In the genomic region with DNA sequence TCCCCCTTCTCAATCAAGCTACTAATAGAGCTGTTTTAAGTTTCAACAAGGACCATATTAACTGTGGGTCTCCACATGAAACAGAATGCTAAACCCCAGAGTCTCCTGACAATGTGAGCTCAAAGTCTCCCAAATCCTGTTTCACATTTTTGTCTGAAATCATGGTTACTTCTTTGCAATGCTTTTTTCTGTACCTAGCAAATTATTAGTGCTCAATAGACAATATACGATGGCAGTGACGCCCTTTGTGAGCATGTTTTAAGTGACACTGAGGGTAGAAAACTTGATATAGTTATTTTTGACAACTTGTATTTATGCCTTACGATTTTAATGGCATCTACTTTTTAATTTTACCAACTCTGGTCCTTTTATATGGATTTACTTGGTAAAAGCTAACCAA, we compare ENCODE assay signal across 20 cellular contexts.
DNase-seq lines count a peak whose midpoint lies in the region; ATAC-seq, FAIRE-seq and TF ChIP-seq lines count a peak whose summit lies in the region.
"Had no signal": no experiment of that assay in that cellular context is flagged by ENCODE, and none has a peak within 500 bp of the region (broad histone marks: within the 10 kb centered on the region; RNA-seq: fewer than 3 reads in every experiment).

No MANE protein-coding gene starts in this region.

- no peak overlapping the region for H3K4me3 Mint-ChIP-seq in neural progenitor cell
- no peak overlapping the region for H3K4me3 Mint-ChIP-seq in activated CD4-positive, alpha-beta T cell treated with anti-CD3 and anti-CD28 coated beads, Interleukin-2, amount 10 ng/mL, durations not matched to agents 24 days and 14 days
- H3K4me3 Mint-ChIP-seq: CD4-positive, alpha-beta memory T cell; GM23338; H9 had no signal

- POLR2A ChIA-PET in A673 (lab: Charles Lee; ENCODE audit: low non-redundant PET) = interaction anchor here (0.7 kb wide), 1 partner anchor 375 kb away, joined by 3 read pairs; no protein-coding TSS in a partner anchor
- POLR2A ChIA-PET in K562 (lab: Yijun Ruan, JAX) = interaction anchor here (0.7 kb wide), 1 partner anchor 20 kb away, joined by 3 read pairs; no protein-coding TSS in a partner anchor

- H3K27me3 Mint-ChIP-seq in neural progenitor cell (ENCODE audit: insufficient read depth, low read depth) = no peaks in the 10 kb centered on the region
- H3K27me3 Mint-ChIP-seq in activated CD4-positive, alpha-beta T cell treated with anti-CD3 and anti-CD28 coated beads, Interleukin-2, amount 10 ng/mL, durations not matched to agents 24 days and 14 days = no peaks in the 10 kb centered on the region
- H3K27me3 Mint-ChIP-seq: CD4-positive, alpha-beta memory T cell had no signal

- H3K9me3 Mint-ChIP-seq in neural progenitor cell = peaks cover 8% of the 10 kb centered on the region
- H3K9me3 Mint-ChIP-seq in activated CD4-positive, alpha-beta T cell treated with anti-CD3 and anti-CD28 coated beads, Interleukin-2, amount 10 ng/mL, durations not matched to agents 24 days and 14 days = no peaks in the 10 kb centered on the region
- H3K9me3 Mint-ChIP-seq: GM23338 had no signal

- H3F3A ChIP-seq in neural progenitor cell (ENCODE audit: low read depth) = peaks cover 19% of the 10 kb centered on the region

- H3K27ac ChIP-seq in A673 (ENCODE audit: low read depth, low read length, poor library complexity, severe bottlenecking) (peak overlapping the region; percentile 57), K562 (ENCODE audit: extremely low read depth, low read depth, low read length) (no peak overlapping the region), neural progenitor cell (peak overlapping the region; percentile 85)
- H3K27ac ChIP-seq: A549 had no signal

- H3K9me3 ChIP-seq in A673 (ENCODE audit: low read depth, low read length, poor library complexity, severe bottlenecking) (peaks cover 10% of the 10 kb centered on the region), K562 (replicated peaks; ENCODE audit: control insufficient read depth, insufficient read depth, low read depth, low read length) (no peaks in the 10 kb centered on the region), neural progenitor cell (ENCODE audit: low read depth) (no peaks in the 10 kb centered on the region)
- H3K9me3 ChIP-seq: A549 had no signal

- intact Hi-C loops in A673 (cut with micrococcal nuclease; ENCODE audit: unreplicated experiment) = no loop called here
- intact Hi-C loops in K562 (cut with micrococcal nuclease) = no loop called here
- intact Hi-C loops in activated CD4-positive, alpha-beta T cell treated with anti-CD3 and anti-CD28 coated beads, Interleukin-2, amount 10 ng/mL, durations not matched to agents 24 days and 14 days (cut with micrococcal nuclease) = no loop called here

- DNase-seq in A673 (ENCODE audit: low spot score) = no peak
- DNase-seq in K562 (ENCODE audit: extremely low read depth in 1 of 4, low spot score in 3 of 4) = no peak
- DNase-seq in neural progenitor cell (ENCODE audit: low spot score) = no peak
- no peak for DNase-seq in dedifferentiated amniotic fluid mesenchymal stem cell (ENCODE audit: extremely low spot score)
- no peak for DNase-seq in NCI-H526 treated with DMSO at 0.1 percent for 48 hours (lab: John Stamatoyannopoulos, UW)
- no peak for DNase-seq in activated CD4-positive, alpha-beta T cell treated with anti-CD3 and anti-CD28 coated beads, Interleukin-2, amount 10 ng/mL, durations not matched to agents 24 days and 14 days
- DNase-seq: 8988T; C1 segment of cervical spinal cord; Calu3; CD4-positive, alpha-beta memory T cell; COR-L47; DMS53; DMS79 treated with DMSO at 0.1 percent for 48 hours; GF-D8; H9 had no signal

- H3K36me3 Mint-ChIP-seq in neural progenitor cell = peaks cover 3% of the 10 kb centered on the region
- no peaks in the 10 kb centered on the region for H3K36me3 Mint-ChIP-seq in activated CD4-positive, alpha-beta T cell treated with anti-CD3 and anti-CD28 coated beads, Interleukin-2, amount 10 ng/mL, durations not matched to agents 24 days and 14 days (ENCODE audit: low read depth)
- H3K36me3 Mint-ChIP-seq: CD4-positive, alpha-beta memory T cell had no signal

- H2AFZ ChIP-seq in K562 (ENCODE audit: low read depth, low read length) = 0 out of 2 replicates have a peak overlapping the region, but pooled peaks have one; percentile 10
- peak overlapping the region; percentile 41 for H2AFZ ChIP-seq in neural progenitor cell (replicated peaks)
- H2AFZ ChIP-seq: GM23338 had no signal

- no peaks in the 10 kb centered on the region for H3K36me3 ChIP-seq in A673 (ENCODE audit: insufficient read depth, low read length, poor library complexity, severe bottlenecking)
- no peaks in the 10 kb centered on the region for H3K36me3 ChIP-seq in K562 (ENCODE audit: control insufficient read depth, insufficient read depth, low read length)
- no peaks in the 10 kb centered on the region for H3K36me3 ChIP-seq in neural progenitor cell

- H3K4me2 ChIP-seq in K562 (ENCODE audit: insufficient read depth, low read length) = no peak overlapping the region
- peak overlapping the region; percentile 61 for H3K4me2 ChIP-seq in neural progenitor cell
- H3K4me2 ChIP-seq: A549, GM23338 had no signal

- H3K27me3 ChIP-seq in A673 (replicated peaks; ENCODE audit: insufficient read depth, low read depth, low read length, poor library complexity) (no peaks in the 10 kb centered on the region), K562 (ENCODE audit: control insufficient read depth in 2 of 2, insufficient read depth in 2 of 2, low read length in 2 of 2) (no peaks in the 10 kb centered on the region), neural progenitor cell (no peaks in the 10 kb centered on the region)

- TF ChIP-seq RAD21 in K562 (CRISPR knock-in tag; conservative IDR thresholded peaks at IDR 0.05 in 1 of 2, IDR thresholded peaks at IDR 0.05 in 1 of 2) = no peak

- H3K4me1 ChIP-seq in A673 (ENCODE audit: insufficient read depth, low read length, poor library complexity, severe bottlenecking) = peaks cover 46% of the 10 kb centered on the region
- H3K4me1 ChIP-seq in K562 (replicated peaks in 1 of 2; ENCODE audit: control insufficient read depth in 2 of 2, insufficient read depth in 2 of 2, low read length in 2 of 2) = no peaks in the 10 kb centered on the region
- H3K4me1 ChIP-seq in neural progenitor cell = peaks cover 56% of the 10 kb centered on the region
- H3K4me1 ChIP-seq: A549 had no signal

- in situ Hi-C loops in K562 (cut with MboI) = no loop called here

- H3K4me1 Mint-ChIP-seq in neural progenitor cell = peaks cover 32% of the 10 kb centered on the region
- no peaks in the 10 kb centered on the region for H3K4me1 Mint-ChIP-seq in activated CD4-positive, alpha-beta T cell treated with anti-CD3 and anti-CD28 coated beads, Interleukin-2, amount 10 ng/mL, durations not matched to agents 24 days and 14 days
- H3K4me1 Mint-ChIP-seq: CD4-positive, alpha-beta memory T cell; GM23338 had no signal

- H4K20me1 ChIP-seq in K562 (replicated peaks; ENCODE audit: control insufficient read depth, insufficient read depth, low read length) = no peaks in the 10 kb centered on the region
- H4K20me1 ChIP-seq in neural progenitor cell (ENCODE audit: low read depth) = no peaks in the 10 kb centered on the region

- H3K9me1 ChIP-seq in K562 (ENCODE audit: control insufficient read depth, insufficient read depth, low read length) = no peaks in the 10 kb centered on the region

- H3K4me3 ChIP-seq in A673 (ENCODE audit: low read depth, low read length, poor library complexity, severe bottlenecking) = no peak overlapping the region
- H3K4me3 ChIP-seq in K562 = no peak overlapping the region
- no peak overlapping the region for H3K4me3 ChIP-seq in neural progenitor cell
- H3K4me3 ChIP-seq: A549, GM23338 had no signal

- TF ChIP-seq CTCF in A673 (conservative IDR thresholded peaks at IDR 0.05; ENCODE audit: low read depth, low read length) = no peak
- TF ChIP-seq CTCF in K562 (IDR thresholded peaks at IDR 0.05 in 2 of 3, conservative IDR thresholded peaks at IDR 0.05 in 1 of 3; ENCODE audit: insufficient read depth in 2 of 3, low read depth in 1 of 3, low read length in 3 of 3) = no peak
- TF ChIP-seq CTCF in neural progenitor cell (IDR thresholded peaks at IDR 0.05) = no peak

- ATAC-seq in K562 = no peak
- ATAC-seq: A549, GM23338, HCT116 had no signal

- no peaks in the 10 kb centered on the region for H3K79me2 ChIP-seq in K562 (ENCODE audit: control insufficient read depth, insufficient read depth, low read length)
- no peaks in the 10 kb centered on the region for H3K79me2 ChIP-seq in neural progenitor cell (ENCODE audit: low read depth)

- no peak for TF ChIP-seq EP300 in K562 (IDR thresholded peaks at IDR 0.05; ENCODE audit: low read length)

- no peak overlapping the region for H3K27ac Mint-ChIP-seq in neural progenitor cell
- no peak overlapping the region for H3K27ac Mint-ChIP-seq in activated CD4-positive, alpha-beta T cell treated with anti-CD3 and anti-CD28 coated beads, Interleukin-2, amount 10 ng/mL, durations not matched to agents 24 days and 14 days
- H3K27ac Mint-ChIP-seq: CD4-positive, alpha-beta memory T cell; H9 had no signal

- FAIRE-seq in K562 (lab: Jason Lieb, UNC) = no peak
- FAIRE-seq: A549, GM12891, GM18507 had no signal

- 24% methylated on average over 3 of the region's 3 CpGs for WGBS in K562 (ENCODE audit: insufficient coverage, low coverage, missing lambda C conversion rate)

- BruUV-seq in A673 (replicated peaks; lab: Mats Ljungman, UMichigan) (no TSS peak), K562 (replicated peaks; lab: Mats Ljungman, UMichigan) (no TSS peak)

- no peak overlapping the region for H3K9ac ChIP-seq in K562 (ENCODE audit: insufficient read depth in 1 of 2, low read depth in 2 of 2, low read length in 2 of 2)
- H3K9ac ChIP-seq in neural progenitor cell = no peak overlapping the region

- TF ChIP-seq POLR2A in K562 (conservative IDR thresholded peaks at IDR 0.05) = no peak

- CTCF ChIA-PET in A673 (lab: Charles Lee) (no interaction called here), K562 (lab: Yijun Ruan, JAX; ENCODE audit: low intra/inter-chr PET ratio) (no interaction called here)

TF ChIP-seq in K562, 482 proteins besides CTCF, POLR2A, EP300 and RAD21 (continues in another document):
- no peak for TF ChIP-seq BHLHE40 (IDR thresholded peaks at IDR 0.05; ENCODE audit: low read length)
- no peak for TF ChIP-seq DPF2 (IDR thresholded peaks at IDR 0.05)
- TF ChIP-seq SMAD2 (IDR thresholded peaks at IDR 0.05; ENCODE audit: low read depth, low read length) = no peak
- no peak for TF ChIP-seq SAP30 (IDR thresholded peaks at IDR 0.05; ENCODE audit: borderline replicate concordance, insufficient read depth, low read depth, low read length, poor library complexity, severe bottlenecking)
- TF ChIP-seq ZNF695 (CRISPR knock-in tag; IDR thresholded peaks at IDR 0.05) = no peak
- TF ChIP-seq THRAP3 (IDR thresholded peaks at IDR 0.05; ENCODE audit: borderline replicate concordance) = no peak
- TF ChIP-seq RBM17 (IDR thresholded peaks at IDR 0.05; ENCODE audit: borderline replicate concordance, low read depth, low read length) = no peak
- TF ChIP-seq RUNX1 (IDR thresholded peaks at IDR 0.05; ENCODE audit: low read depth) = no peak
- TF ChIP-seq KAT8 (IDR thresholded peaks at IDR 0.05; ENCODE audit: low read depth) = no peak
- TF ChIP-seq NFE2L1 (tag; IDR thresholded peaks at IDR 0.05; ENCODE audit: borderline replicate concordance, low read depth) = no peak
